22 cellular contexts compared by ENCODE assay signal in genomic region chr3:167917969-167918368, GRCh38.
"Had no signal": no experiment of that assay in that cellular context is flagged by ENCODE, and none has a peak within 500 bp of the region (broad histone marks: within the 10 kb centered on the region; RNA-seq: fewer than 3 reads in every experiment).

No MANE protein-coding gene starts in this region.

- H3K27me3 Mint-ChIP-seq: effector memory CD8-positive, alpha-beta T cell had no signal

- H3K4me3 Mint-ChIP-seq: effector memory CD8-positive, alpha-beta T cell; natural killer cell; neural progenitor cell; stimulated activated effector memory CD8-positive, alpha-beta T cell treated with anti-CD3 and anti-CD28 coated beads, Interleukin-12 subunit alpha, Interleukin-12 subunit beta, amount 100 ng/mL, for 72 hours had no signal

- DNase-seq: dermis blood vessel endothelial cell; effector memory CD8-positive, alpha-beta T cell; erythroblast; esophagus squamous epithelium; glutamatergic neuron; heart right ventricle; left ventricle myocardium superior; lower lobe of right lung; natural killer cell; right lobe of liver; small intestine; stimulated activated CD4-positive, alpha-beta T cell treated with anti-CD3 and anti-CD28 coated beads, Interleukin-2, amount 100 ng/mL, for 24 hours; stimulated activated CD4-positive, alpha-beta T cell treated with anti-CD3 and anti-CD28 coated beads, Interleukin-4, amount 100 ng/mL, for 24 hours; stimulated activated naive CD4-positive, alpha-beta T cell treated with Interleukin-2 at 50 U/mL for 16 hours; stomach; thyroid gland; trophoblast cell had no signal

- H3K36me3 ChIP-seq: esophagus squamous epithelium, lower lobe of right lung, neural progenitor cell, right lobe of liver, stomach, thyroid gland had no signal

- H3K9me3 Mint-ChIP-seq: effector memory CD8-positive, alpha-beta T cell; natural killer cell; neural progenitor cell; stimulated activated effector memory CD8-positive, alpha-beta T cell treated with anti-CD3 and anti-CD28 coated beads, Interleukin-12 subunit alpha, Interleukin-12 subunit beta, amount 100 ng/mL, for 72 hours had no signal

- H3K9me3 ChIP-seq: esophagus squamous epithelium, heart right ventricle, lower lobe of right lung, right lobe of liver, stomach, thyroid gland had no signal

- ATAC-seq: effector memory CD8-positive, alpha-beta T cell; heart right ventricle; left ventricle myocardium superior; lower lobe of right lung; natural killer cell; right lobe of liver; stimulated activated effector memory CD8-positive, alpha-beta T cell treated with anti-CD3 and anti-CD28 coated beads, Interleukin-12 subunit alpha, Interleukin-12 subunit beta, amount 100 ng/mL, for 72 hours had no signal

- H3K4me1 ChIP-seq: esophagus squamous epithelium, lower lobe of right lung, neural progenitor cell, parathyroid adenoma, right lobe of liver, stomach, thyroid gland had no signal

- H3K36me3 Mint-ChIP-seq: natural killer cell; stimulated activated effector memory CD8-positive, alpha-beta T cell treated with anti-CD3 and anti-CD28 coated beads, Interleukin-12 subunit alpha, Interleukin-12 subunit beta, amount 100 ng/mL, for 72 hours had no signal

- H3K4me1 Mint-ChIP-seq: natural killer cell; neural progenitor cell; stimulated activated effector memory CD8-positive, alpha-beta T cell treated with anti-CD3 and anti-CD28 coated beads, Interleukin-12 subunit alpha, Interleukin-12 subunit beta, amount 100 ng/mL, for 72 hours had no signal

- H3K4me3 ChIP-seq: coronary artery, esophagus squamous epithelium, heart right ventricle, lower lobe of right lung, neural progenitor cell, right lobe of liver, stomach, thyroid gland had no signal

- H3K27ac ChIP-seq: coronary artery, esophagus squamous epithelium, heart right ventricle, lower lobe of right lung, neural progenitor cell, parathyroid adenoma, right lobe of liver, stomach, thyroid gland had no signal

- H3K27ac Mint-ChIP-seq: effector memory CD8-positive, alpha-beta T cell; natural killer cell; neural progenitor cell; progenitor cell of endocrine pancreas; stimulated activated effector memory CD8-positive, alpha-beta T cell treated with anti-CD3 and anti-CD28 coated beads, Interleukin-12 subunit alpha, Interleukin-12 subunit beta, amount 100 ng/mL, for 72 hours had no signal
